Comparison of ENCODE assay signal across 1 cellular context in the genomic region with DNA sequence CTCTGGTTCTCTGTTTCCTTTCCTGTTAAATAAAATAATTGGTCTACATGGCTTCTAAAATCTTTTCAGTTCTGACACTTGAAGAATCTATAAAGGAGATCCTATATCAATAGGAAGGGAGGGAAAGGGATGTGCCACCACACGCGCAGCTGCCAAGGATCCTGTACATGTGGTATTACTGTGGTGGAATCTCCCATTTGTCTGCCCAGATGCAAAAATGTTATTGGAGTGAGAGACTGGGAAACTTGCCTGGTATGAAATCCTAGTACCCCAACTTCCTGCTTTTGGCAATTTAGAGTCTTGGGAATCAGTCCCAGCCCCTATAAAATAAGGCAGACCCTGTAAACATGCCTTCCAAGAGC.
TF ChIP-seq lines count a peak whose summit lies in the region.

No MANE protein-coding gene starts in this region.

TF ChIP-seq in GM23338, 12 proteins besides CTCF, POLR2A, EP300 and RAD21 (continued from another document):
- TF ChIP-seq, protein P1, sequence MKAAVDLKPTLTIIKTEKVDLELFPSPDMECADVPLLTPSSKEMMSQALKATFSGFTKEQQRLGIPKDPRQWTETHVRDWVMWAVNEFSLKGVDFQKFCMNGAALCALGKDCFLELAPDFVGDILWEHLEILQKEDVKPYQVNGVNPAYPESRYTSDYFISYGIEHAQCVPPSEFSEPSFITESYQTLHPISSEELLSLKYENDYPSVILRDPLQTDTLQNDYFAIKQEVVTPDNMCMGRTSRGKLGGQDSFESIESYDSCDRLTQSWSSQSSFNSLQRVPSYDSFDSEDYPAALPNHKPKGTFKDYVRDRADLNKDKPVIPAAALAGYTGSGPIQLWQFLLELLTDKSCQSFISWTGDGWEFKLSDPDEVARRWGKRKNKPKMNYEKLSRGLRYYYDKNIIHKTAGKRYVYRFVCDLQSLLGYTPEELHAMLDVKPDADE (IDR thresholded peaks at IDR 0.05): no peak
- TF ChIP-seq ZNF331 (CRISPR knock-in tag; IDR thresholded peaks at IDR 0.05; ENCODE audit: low read depth): no peak
- TF ChIP-seq, protein P2, sequence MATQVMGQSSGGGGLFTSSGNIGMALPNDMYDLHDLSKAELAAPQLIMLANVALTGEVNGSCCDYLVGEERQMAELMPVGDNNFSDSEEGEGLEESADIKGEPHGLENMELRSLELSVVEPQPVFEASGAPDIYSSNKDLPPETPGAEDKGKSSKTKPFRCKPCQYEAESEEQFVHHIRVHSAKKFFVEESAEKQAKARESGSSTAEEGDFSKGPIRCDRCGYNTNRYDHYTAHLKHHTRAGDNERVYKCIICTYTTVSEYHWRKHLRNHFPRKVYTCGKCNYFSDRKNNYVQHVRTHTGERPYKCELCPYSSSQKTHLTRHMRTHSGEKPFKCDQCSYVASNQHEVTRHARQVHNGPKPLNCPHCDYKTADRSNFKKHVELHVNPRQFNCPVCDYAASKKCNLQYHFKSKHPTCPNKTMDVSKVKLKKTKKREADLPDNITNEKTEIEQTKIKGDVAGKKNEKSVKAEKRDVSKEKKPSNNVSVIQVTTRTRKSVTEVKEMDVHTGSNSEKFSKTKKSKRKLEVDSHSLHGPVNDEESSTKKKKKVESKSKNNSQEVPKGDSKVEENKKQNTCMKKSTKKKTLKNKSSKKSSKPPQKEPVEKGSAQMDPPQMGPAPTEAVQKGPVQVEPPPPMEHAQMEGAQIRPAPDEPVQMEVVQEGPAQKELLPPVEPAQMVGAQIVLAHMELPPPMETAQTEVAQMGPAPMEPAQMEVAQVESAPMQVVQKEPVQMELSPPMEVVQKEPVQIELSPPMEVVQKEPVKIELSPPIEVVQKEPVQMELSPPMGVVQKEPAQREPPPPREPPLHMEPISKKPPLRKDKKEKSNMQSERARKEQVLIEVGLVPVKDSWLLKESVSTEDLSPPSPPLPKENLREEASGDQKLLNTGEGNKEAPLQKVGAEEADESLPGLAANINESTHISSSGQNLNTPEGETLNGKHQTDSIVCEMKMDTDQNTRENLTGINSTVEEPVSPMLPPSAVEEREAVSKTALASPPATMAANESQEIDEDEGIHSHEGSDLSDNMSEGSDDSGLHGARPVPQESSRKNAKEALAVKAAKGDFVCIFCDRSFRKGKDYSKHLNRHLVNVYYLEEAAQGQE (IDR thresholded peaks at IDR 0.05; ENCODE audit: unreplicated experiment): no peak
- no peak for TF ChIP-seq CREB1 (CRISPR knock-in tag; IDR thresholded peaks at IDR 0.05; ENCODE audit: low read depth)
- TF ChIP-seq EZH2phosphoT487 (IDR thresholded peaks at IDR 0.05; ENCODE audit: unreplicated experiment): no peak
- no peak for TF ChIP-seq JUNB (IDR thresholded peaks at IDR 0.05; ENCODE audit: unreplicated experiment)
- no peak for TF ChIP-seq STAT1 (IDR thresholded peaks at IDR 0.05; ENCODE audit: unreplicated experiment)
- TF ChIP-seq NANOG (IDR thresholded peaks at IDR 0.05; ENCODE audit: borderline replicate concordance): no peak
- no peak for TF ChIP-seq EZH2 (IDR thresholded peaks at IDR 0.05; ENCODE audit: low read depth, unreplicated experiment)
- no peak for TF ChIP-seq ZNF114 (CRISPR knock-in tag; IDR thresholded peaks at IDR 0.05)
TF ChIP-seq in GM23338: peak in this region for 0.
